In genomic region chr19:7326105-7326877, GRCh38 we compare ENCODE assay signal across 8 cellular contexts. TPM values are rescaled to one million over a fixed set of nuclear protein-coding genes. Genes with fewer than 3 reads are reported as not detected.
DNase-seq lines count a peak whose midpoint lies in the region; TF ChIP-seq lines count a peak whose summit lies in the region.

No MANE protein-coding gene starts in this region.

- H3K4me1 ChIP-seq in A673 (ENCODE audit: insufficient read depth, low read length, poor library complexity, severe bottlenecking) (no peaks in the 10 kb centered on the region), esophagus muscularis mucosa (no peaks in the 10 kb centered on the region)

- 76% methylated on average over 10 of the region's 10 CpGs for WGBS in esophagus muscularis mucosa

- no peaks in the 10 kb centered on the region for H3K9me2 ChIP-seq in SU-DHL-6 (replicated peaks; ENCODE audit: insufficient read depth, low read length)

- TF ChIP-seq EP300 in esophagus muscularis mucosa (IDR thresholded peaks at IDR 0.05) = no peak

- intact Hi-C loops in A673 (cut with micrococcal nuclease; ENCODE audit: unreplicated experiment) = no loop called here
- intact Hi-C loops in cardiac septum (cut with DNase I) = no loop called here
- intact Hi-C loops in esophagus muscularis mucosa (cut with DNase I) = no loop called here

- CTCF ChIA-PET in A673 (lab: Charles Lee) = no interaction called here

- H3K36me3 ChIP-seq in A673 (ENCODE audit: insufficient read depth, low read length, poor library complexity, severe bottlenecking) = no peaks in the 10 kb centered on the region
- no peaks in the 10 kb centered on the region for H3K36me3 ChIP-seq in SU-DHL-6 (ENCODE audit: low read length)
- no peaks in the 10 kb centered on the region for H3K36me3 ChIP-seq in esophagus muscularis mucosa

- no peaks in the 10 kb centered on the region for H4K20me1 ChIP-seq in SU-DHL-6 (ENCODE audit: low read depth, low read length)

- H3K27ac ChIP-seq in A673 (ENCODE audit: low read depth, low read length, poor library complexity, severe bottlenecking) (no peak overlapping the region), SU-DHL-6 (ENCODE audit: low read depth, low read length) (peak overlapping the region; percentile 56), esophagus muscularis mucosa (replicated peaks in 1 of 4) (no peak overlapping the region)

- H2AFZ ChIP-seq in SU-DHL-6 (ENCODE audit: low read depth, low read length, severe bottlenecking) = no peak overlapping the region

- no peaks in the 10 kb centered on the region for H3K9me3 ChIP-seq in A673 (ENCODE audit: low read depth, low read length, poor library complexity, severe bottlenecking)
- no peaks in the 10 kb centered on the region; the same call in 1 of the 2 replicates for H3K9me3 ChIP-seq in SU-DHL-6 (ENCODE audit: insufficient read depth, low read length)
- peaks cover 0 to 4% (median 0%) of the 10 kb centered on the region in 4 donors for H3K9me3 ChIP-seq in esophagus muscularis mucosa

- H3K4me2 ChIP-seq in SU-DHL-6 (ENCODE audit: low read depth, low read length, poor library complexity, severe bottlenecking) = peak overlapping the region; percentile 22

- no peak for TF ChIP-seq POLR2A in esophagus muscularis mucosa (IDR thresholded peaks at IDR 0.05; ENCODE audit: low read depth)

- POLR2A ChIA-PET in A673 (lab: Charles Lee; ENCODE audit: low non-redundant PET) = interaction anchor here (0.6 to 0.7 kb wide), 2 partner anchors 46 to 796 kb away, joined by 4 read pairs; partner anchors contain the start of gene TNFSF9

- peak overlapping the region; percentile 5; the same call in 1 of the 2 replicates for H3K9ac ChIP-seq in SU-DHL-6 (ENCODE audit: low read length)

- H3F3A ChIP-seq in SU-DHL-6 (ENCODE audit: insufficient read depth) = peaks cover 47% of the 10 kb centered on the region

- no TSS peak for BruUV-seq in A673 (replicated peaks; lab: Mats Ljungman, UMichigan)

- DNase-seq in A673 (ENCODE audit: low spot score) (peak; percentile 43), GM12865 (ENCODE audit: low read depth) (peak; percentile 69), fibroblast of mammary gland (ENCODE audit: low read depth) (peak; percentile 36), NCI-H1105 treated with DMSO at 0.1 percent for 48 hours (lab: John Stamatoyannopoulos, UW) (no peak), HPDE6-E6E7 (ENCODE audit: extremely low spot score) (no peak), cardiac septum (ENCODE audit: low spot score) (no peak), esophagus muscularis mucosa (ENCODE audit: extremely low spot score) (no peak)

- no peaks in the 10 kb centered on the region for H3K79me2 ChIP-seq in SU-DHL-6 (ENCODE audit: insufficient read depth, low read length)

- H3K4me3 ChIP-seq in A673 (ENCODE audit: low read depth, low read length, poor library complexity, severe bottlenecking) (no peak overlapping the region), GM12865 (ENCODE audit: low read depth, low read length) (no peak overlapping the region), SU-DHL-6 (ENCODE audit: insufficient read depth, low read length, poor library complexity, severe bottlenecking) (no peak overlapping the region), fibroblast of mammary gland (ENCODE audit: control insufficient read depth, low read depth, low read length) (no peak overlapping the region), esophagus muscularis mucosa (no peak overlapping the region)

- no peaks in the 10 kb centered on the region for H3K27me3 ChIP-seq in A673 (replicated peaks; ENCODE audit: insufficient read depth, low read depth, low read length, poor library complexity)
- no peaks in the 10 kb centered on the region for H3K27me3 ChIP-seq in SU-DHL-6 (ENCODE audit: low read length)
- no peaks in the 10 kb centered on the region for H3K27me3 ChIP-seq in esophagus muscularis mucosa

- TF ChIP-seq CTCF in A673 (conservative IDR thresholded peaks at IDR 0.05; ENCODE audit: low read depth, low read length) (peak; percentile 61), GM12865 (IDR thresholded peaks at IDR 0.05; ENCODE audit: insufficient read depth, low read depth, low read length, missing control alignments) (peak; percentile 51), SU-DHL-6 (IDR thresholded peaks at IDR 0.05; ENCODE audit: insufficient read depth, low read length, poor library complexity, severe bottlenecking) (peak; percentile 70), fibroblast of mammary gland (conservative IDR thresholded peaks at IDR 0.05; ENCODE audit: control insufficient read depth, insufficient read depth, low read depth, low read length) (peak; percentile 45), esophagus muscularis mucosa (IDR thresholded peaks at IDR 0.05) (peak in 1 of 3 experiments; percentile 38)

RNA-seq across cellular contexts. Expression of gene ARHGEF18, which starts 22.4 kb away (rescaled TPM):
- total RNA-seq in A673 (2021) (33.4 and 34.9 TPM in 2 replicates), cardiac septum (12.5 TPM), esophagus muscularis mucosa (10 to 100 TPM; 25.0 to 40.3 (median 29.4) TPM)

RNA-seq across cellular contexts. Expression of gene INSR, which starts 32.1 kb away (rescaled TPM):
- total RNA-seq in A673 (2021) (12.9 and 15.5 TPM in 2 replicates), cardiac septum (113 TPM), esophagus muscularis mucosa (100 to 1,000 TPM in 2 of 4 donors, 10 to 100 TPM in 2; 72.3 to 143 (median 92.5) TPM)

Comparison
In these comparisons a context has a peak if more than half of its experiments do, and no peak if none do; other contexts are left out.
1. DNase-seq: peak in A673 (single experiment), GM12865 (single experiment) and fibroblast of mammary gland (single experiment); none in NCI-H1105 treated with DMSO at 0.1 percent for 48 hours (single experiment), HPDE6-E6E7 (single experiment), cardiac septum (single experiment) and esophagus muscularis mucosa (single experiment).